Comparison of ENCODE assay signal across 8 cellular contexts in genomic region chr10:114548662-114549061, GRCh38.
DNase-seq lines count a peak whose midpoint lies in the region; ATAC-seq, FAIRE-seq and TF ChIP-seq lines count a peak whose summit lies in the region.

No MANE protein-coding gene starts in this region.

- POLR2A ChIA-PET in AG04449 (lab: Yijun Ruan, JAX), result no interaction called here

- DNase-seq in AG04449 (ENCODE audit: low read depth, low spot score), result no peak
- DNase-seq in GM23338 (ENCODE audit: low spot score), result peak; percentile 72
- DNase-seq in ascending aorta (ENCODE audit: low spot score in 2 of 2), result peak in 1 of 2 donors; percentile 67
- no peak for DNase-seq in kidney
- no peak for DNase-seq in stimulated activated CD4-positive, alpha-beta T cell treated with anti-CD3 and anti-CD28 coated beads, Interleukin-4, amount 100 ng/mL, for 4 hours
- DNase-seq in MV-4-11 (lab: John Stamatoyannopoulos, UW), result no peak
- no peak for DNase-seq in erythroblast (lab: John Stamatoyannopoulos, UW)
- no peak for DNase-seq in NCI-H187 treated with DMSO at 0.1 percent for 48 hours (lab: John Stamatoyannopoulos, UW)

- H3K4me3 ChIP-seq in AG04449 (ENCODE audit: low read depth, low read length) (no peak overlapping the region), GM23338 (no peak overlapping the region), ascending aorta (no peak overlapping the region), kidney (ENCODE audit: low read length in 2 of 2) (no peak overlapping the region)

- H3F3A ChIP-seq in GM23338 (replicated peaks; ENCODE audit: low read depth), result no peaks in the 10 kb centered on the region

- CTCF ChIA-PET in AG04449 (lab: Yijun Ruan, JAX), result interaction anchor here (0.6 to 8.7 kb wide), 19 partner anchors 13 to 581 kb away, joined by 3 to 121 read pairs (median 4); partner anchors contain the start of gene FHIP2A

- H3K27me3 ChIP-seq in GM23338 (ENCODE audit: insufficient read depth), result no peaks in the 10 kb centered on the region
- no peaks in the 10 kb centered on the region for H3K27me3 ChIP-seq in ascending aorta

- peak; percentile 85 for ATAC-seq in GM23338

- TF ChIP-seq CTCF in AG04449 (IDR thresholded peaks at IDR 0.05; ENCODE audit: insufficient read depth, low read length, missing control alignments), result peak; percentile 36
- peak; percentile 68 to 95 for TF ChIP-seq CTCF in GM23338 (conservative IDR thresholded peaks at IDR 0.05; ENCODE audit: low read depth in 2 of 2)
- peak; percentile 29 to 58 (median 56) for TF ChIP-seq CTCF in ascending aorta (IDR thresholded peaks at IDR 0.05)
- TF ChIP-seq CTCF in kidney (IDR thresholded peaks at IDR 0.05; ENCODE audit: borderline replicate concordance, extremely low read depth, insufficient read depth), result peak; percentile 56

- intact Hi-C loops in ascending aorta (cut with DNase I) (loop anchor here (1.0 kb wide), 1 partner anchor 77 kb away; no protein-coding TSS in a partner anchor), kidney (cut with DNase I) (no loop called here)

- H3K36me3 Mint-ChIP-seq in GM23338 (ENCODE audit: low read depth), result no peaks in the 10 kb centered on the region; the same call in 2 of the 3 replicates

- no peak overlapping the region for H3K9ac ChIP-seq in kidney (ENCODE audit: low read length in 2 of 2)

- H3K27ac Mint-ChIP-seq in GM23338, result no peak overlapping the region

- no peak overlapping the region for H3K4me2 ChIP-seq in GM23338

- no peak overlapping the region for H2AFZ ChIP-seq in GM23338

- no peaks in the 10 kb centered on the region for H3K79me2 ChIP-seq in GM23338 (replicated peaks; ENCODE audit: insufficient read depth)

- no peak for TF ChIP-seq POLR2A in erythroblast (IDR thresholded peaks at IDR 0.05; ENCODE audit: low read length)

- peaks cover 2% of the 10 kb centered on the region for H3K27me3 Mint-ChIP-seq in GM23338 (ENCODE audit: insufficient read depth, low read depth, poor library complexity)

- H3K4me1 ChIP-seq in GM23338 (ENCODE audit: insufficient read depth) (no peaks in the 10 kb centered on the region), ascending aorta (peaks cover 0 to 2% of the 10 kb centered on the region in 2 donors), kidney (ENCODE audit: control insufficient read depth in 1 of 2, insufficient read depth in 1 of 2, low read depth in 1 of 2, low read length in 2 of 2) (peaks cover 12 to 15% of the 10 kb centered on the region in 2 donors)

- H4K20me1 ChIP-seq in GM23338 (replicated peaks; ENCODE audit: insufficient read depth), result no peaks in the 10 kb centered on the region

- no peak for FAIRE-seq in kidney (lab: Jason Lieb, UNC)

- H3K9me2 ChIP-seq in GM23338 (ENCODE audit: insufficient read depth), result no peaks in the 10 kb centered on the region

- H3K36me3 ChIP-seq in GM23338 (ENCODE audit: insufficient read depth) (no peaks in the 10 kb centered on the region), ascending aorta (no peaks in the 10 kb centered on the region), kidney (ENCODE audit: control insufficient read depth in 1 of 2, insufficient read depth in 2 of 2, low read length in 2 of 2) (peaks cover 4 to 7% of the 10 kb centered on the region in 2 donors)

- H3K27ac ChIP-seq in GM23338 (ENCODE audit: low read depth) (no peak overlapping the region), ascending aorta (no peak overlapping the region), kidney (ENCODE audit: low read depth in 2 of 2, low read length in 2 of 2) (no peak overlapping the region)

- H3K9me3 ChIP-seq in ascending aorta (no peaks in the 10 kb centered on the region), kidney (ENCODE audit: control insufficient read depth in 1 of 2, low read length in 2 of 2) (no peaks in the 10 kb centered on the region)

- H3K4me1 Mint-ChIP-seq in GM23338, result no peaks in the 10 kb centered on the region

- H3K4me3 Mint-ChIP-seq in GM23338, result no peak overlapping the region

- no peaks in the 10 kb centered on the region for H3K9me3 Mint-ChIP-seq in GM23338

TF ChIP-seq in GM23338, 12 proteins besides CTCF, POLR2A, EP300 and RAD21:
- TF ChIP-seq STAT1 (IDR thresholded peaks at IDR 0.05; ENCODE audit: unreplicated experiment), result no peak
